Comparison of ENCODE assay signal across 17 cellular contexts in the genomic region with DNA sequence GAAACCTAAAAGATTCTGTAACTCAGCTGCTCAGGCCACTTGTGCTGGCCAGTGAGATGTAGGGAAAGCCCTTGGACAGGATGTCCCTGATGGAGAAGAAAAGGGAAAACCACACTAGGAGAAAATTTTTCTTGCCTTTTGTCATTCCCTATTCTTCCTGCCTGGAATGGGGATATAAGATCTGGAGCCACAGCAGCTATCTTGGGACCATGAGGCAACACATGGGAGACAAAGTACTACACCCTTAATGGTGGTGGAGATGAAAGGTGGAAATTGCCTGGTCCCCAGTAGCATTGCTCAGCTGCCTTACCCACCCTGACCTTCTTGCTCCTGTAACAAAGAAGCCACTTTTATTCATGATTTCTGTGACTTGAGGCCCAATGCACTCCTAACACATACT. TPM values are rescaled to one million over a fixed set of nuclear protein-coding genes. Genes with fewer than 3 reads are reported as not detected.
"Had no signal": no experiment of that assay in that cellular context is flagged by ENCODE, and none has a peak within 500 bp of the region (broad histone marks: within the 10 kb centered on the region; RNA-seq: fewer than 3 reads in every experiment).

No MANE protein-coding gene starts in this region.

- H3K36me3 ChIP-seq: lower lobe of right lung, ovary, transverse colon had no signal

- H3K4me3 ChIP-seq: lower lobe of right lung, ovary, psoas muscle, skin epidermis, transverse colon had no signal

- H3K9me3 ChIP-seq: lower lobe of right lung, ovary, psoas muscle, transverse colon had no signal

- ATAC-seq: activated CD8-positive, alpha-beta memory T cell treated with anti-CD3 and anti-CD28 coated beads, Interleukin-2, amount 10 ng/mL, durations not matched to agents 7 days and 5 days; lower lobe of right lung; naive thymus-derived CD8-positive, alpha-beta T cell; psoas muscle; right cardiac atrium had no signal

- DNase-seq: activated B cell treated with CpG ODN at 0.5 μM for 24 hours; activated CD4-positive, alpha-beta memory T cell treated with anti-CD3 and anti-CD28 coated beads, Interleukin-2, amount 10 ng/mL, durations not matched to agents 7 days and 5 days; activated CD4-positive, alpha-beta T cell treated with anti-CD3 and anti-CD28 coated beads for 48 hours; activated CD8-positive, alpha-beta memory T cell treated with anti-CD3 and anti-CD28 coated beads, Interleukin-2, amount 10 ng/mL, durations not matched to agents 7 days and 5 days; effector CD4-positive, alpha-beta T cell; hypothalamus; lower lobe of right lung; naive thymus-derived CD8-positive, alpha-beta T cell; ovary; psoas muscle; right cardiac atrium; transverse colon had no signal

- H3K27ac ChIP-seq: lower lobe of right lung, ovary, psoas muscle, skin epidermis, transverse colon had no signal

- H3K27me3 ChIP-seq: ovary had no signal

- H3K4me1 ChIP-seq: psoas muscle had no signal

RNA-seq across cellular contexts. Expression of a gene that starts 9.4 kb away (rescaled TPM):
- total RNA-seq: bronchial epithelial cell, cerebellum, frontal cortex, mesenteric fat pad had no signal
